Comparison of ENCODE assay signal across 1 cellular context in the genomic region with DNA sequence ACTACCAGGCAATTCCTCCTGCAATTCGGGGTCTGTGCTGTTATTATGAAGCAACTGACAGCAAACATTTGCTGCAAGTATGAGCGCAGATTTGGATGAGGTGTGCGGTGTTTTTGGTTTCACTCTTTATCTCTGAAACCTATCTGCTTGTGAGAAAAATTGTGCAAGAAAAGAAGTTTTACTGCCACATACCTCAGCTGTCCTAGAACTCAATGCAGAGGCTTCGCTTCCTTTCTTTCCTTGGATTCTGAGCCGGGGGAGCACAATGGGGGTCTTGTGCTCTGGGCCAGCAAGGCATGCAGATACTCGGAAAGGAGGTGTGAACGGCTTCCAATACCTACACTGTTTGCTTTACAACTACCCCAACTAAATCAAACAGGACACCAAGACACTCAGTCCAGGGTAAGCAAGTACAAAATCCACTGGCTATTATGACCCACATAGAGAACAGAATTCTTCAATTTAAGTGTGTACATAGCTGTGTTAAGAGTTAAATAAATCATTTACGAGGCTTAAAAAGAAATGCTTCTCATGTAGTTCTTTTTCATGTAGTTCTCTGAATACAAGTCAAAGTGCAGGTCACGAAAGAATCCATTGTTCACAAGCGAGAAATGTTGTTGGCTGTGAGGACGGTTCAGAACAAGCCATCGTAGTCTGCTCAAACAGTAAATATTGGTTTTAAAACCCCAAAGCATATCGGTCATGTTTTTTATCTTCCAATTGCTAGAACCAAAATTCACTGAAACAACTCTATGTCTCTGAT.
TF ChIP-seq lines count a peak whose summit lies in the region.

No MANE protein-coding gene starts in this region.

TF ChIP-seq in HepG2, 621 proteins besides CTCF, POLR2A, EP300 and RAD21 (continued from another document and continues in another):
- TF ChIP-seq, protein P1, sequence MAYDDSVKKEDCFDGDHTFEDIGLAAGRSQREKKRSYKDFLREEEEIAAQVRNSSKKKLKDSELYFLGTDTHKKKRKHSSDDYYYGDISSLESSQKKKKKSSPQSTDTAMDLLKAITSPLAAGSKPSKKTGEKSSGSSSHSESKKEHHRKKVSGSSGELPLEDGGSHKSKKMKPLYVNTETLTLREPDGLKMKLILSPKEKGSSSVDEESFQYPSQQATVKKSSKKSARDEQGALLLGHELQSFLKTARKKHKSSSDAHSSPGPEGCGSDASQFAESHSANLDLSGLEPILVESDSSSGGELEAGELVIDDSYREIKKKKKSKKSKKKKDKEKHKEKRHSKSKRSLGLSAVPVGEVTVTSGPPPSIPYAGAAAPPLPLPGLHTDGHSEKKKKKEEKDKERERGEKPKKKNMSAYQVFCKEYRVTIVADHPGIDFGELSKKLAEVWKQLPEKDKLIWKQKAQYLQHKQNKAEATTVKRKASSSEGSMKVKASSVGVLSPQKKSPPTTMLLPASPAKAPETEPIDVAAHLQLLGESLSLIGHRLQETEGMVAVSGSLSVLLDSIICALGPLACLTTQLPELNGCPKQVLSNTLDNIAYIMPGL (CRISPR knock-in tag; IDR thresholded peaks at IDR 0.05; ENCODE audit: borderline replicate concordance in 1 of 2, low read depth in 1 of 2): peak in 1 of 2 experiments; percentile 53; a peak in 2 of 4 replicates
- TF ChIP-seq POLR2G (IDR thresholded peaks at IDR 0.05; ENCODE audit: low read depth, low read length): peak; percentile 70
- TF ChIP-seq, protein P2, sequence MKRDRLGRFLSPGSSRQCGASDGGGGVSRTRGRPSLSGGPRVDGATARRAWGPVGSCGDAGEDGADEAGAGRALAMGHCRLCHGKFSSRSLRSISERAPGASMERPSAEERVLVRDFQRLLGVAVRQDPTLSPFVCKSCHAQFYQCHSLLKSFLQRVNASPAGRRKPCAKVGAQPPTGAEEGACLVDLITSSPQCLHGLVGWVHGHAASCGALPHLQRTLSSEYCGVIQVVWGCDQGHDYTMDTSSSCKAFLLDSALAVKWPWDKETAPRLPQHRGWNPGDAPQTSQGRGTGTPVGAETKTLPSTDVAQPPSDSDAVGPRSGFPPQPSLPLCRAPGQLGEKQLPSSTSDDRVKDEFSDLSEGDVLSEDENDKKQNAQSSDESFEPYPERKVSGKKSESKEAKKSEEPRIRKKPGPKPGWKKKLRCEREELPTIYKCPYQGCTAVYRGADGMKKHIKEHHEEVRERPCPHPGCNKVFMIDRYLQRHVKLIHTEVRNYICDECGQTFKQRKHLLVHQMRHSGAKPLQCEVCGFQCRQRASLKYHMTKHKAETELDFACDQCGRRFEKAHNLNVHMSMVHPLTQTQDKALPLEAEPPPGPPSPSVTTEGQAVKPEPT (CRISPR knock-in tag; IDR thresholded peaks at IDR 0.05; ENCODE audit: low read depth): no peak
- TF ChIP-seq, protein P3, sequence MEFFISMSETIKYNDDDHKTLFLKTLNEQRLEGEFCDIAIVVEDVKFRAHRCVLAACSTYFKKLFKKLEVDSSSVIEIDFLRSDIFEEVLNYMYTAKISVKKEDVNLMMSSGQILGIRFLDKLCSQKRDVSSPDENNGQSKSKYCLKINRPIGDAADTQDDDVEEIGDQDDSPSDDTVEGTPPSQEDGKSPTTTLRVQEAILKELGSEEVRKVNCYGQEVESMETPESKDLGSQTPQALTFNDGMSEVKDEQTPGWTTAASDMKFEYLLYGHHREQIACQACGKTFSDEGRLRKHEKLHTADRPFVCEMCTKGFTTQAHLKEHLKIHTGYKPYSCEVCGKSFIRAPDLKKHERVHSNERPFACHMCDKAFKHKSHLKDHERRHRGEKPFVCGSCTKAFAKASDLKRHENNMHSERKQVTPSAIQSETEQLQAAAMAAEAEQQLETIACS (CRISPR knock-in tag; IDR thresholded peaks at IDR 0.05): no peak
- no peak; the same call in 1 of the 2 replicates for TF ChIP-seq NFKBIZ (CRISPR knock-in tag; IDR thresholded peaks at IDR 0.05)
- no peak for TF ChIP-seq SMARCC2 (IDR thresholded peaks at IDR 0.05)
- TF ChIP-seq PPARG (CRISPR knock-in tag; conservative IDR thresholded peaks at IDR 0.05): peak; percentile 72
- TF ChIP-seq, protein P4, sequence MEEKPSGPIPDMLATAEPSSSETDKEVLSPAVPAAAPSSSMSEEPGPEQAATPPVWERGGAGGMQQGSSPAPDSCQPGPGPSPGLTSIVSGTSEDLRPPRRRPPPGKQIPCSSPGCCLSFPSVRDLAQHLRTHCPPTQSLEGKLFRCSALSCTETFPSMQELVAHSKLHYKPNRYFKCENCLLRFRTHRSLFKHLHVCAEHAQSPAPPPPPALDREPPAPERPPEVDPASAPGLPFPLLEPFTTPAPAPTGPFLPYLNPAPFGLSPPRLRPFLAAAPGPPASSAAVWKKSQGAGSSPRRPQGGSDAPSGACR (CRISPR knock-in tag; IDR thresholded peaks at IDR 0.05): 0 out of 2 replicates have a peak, but pooled peaks have one; percentile 46
- TF ChIP-seq, protein P5, sequence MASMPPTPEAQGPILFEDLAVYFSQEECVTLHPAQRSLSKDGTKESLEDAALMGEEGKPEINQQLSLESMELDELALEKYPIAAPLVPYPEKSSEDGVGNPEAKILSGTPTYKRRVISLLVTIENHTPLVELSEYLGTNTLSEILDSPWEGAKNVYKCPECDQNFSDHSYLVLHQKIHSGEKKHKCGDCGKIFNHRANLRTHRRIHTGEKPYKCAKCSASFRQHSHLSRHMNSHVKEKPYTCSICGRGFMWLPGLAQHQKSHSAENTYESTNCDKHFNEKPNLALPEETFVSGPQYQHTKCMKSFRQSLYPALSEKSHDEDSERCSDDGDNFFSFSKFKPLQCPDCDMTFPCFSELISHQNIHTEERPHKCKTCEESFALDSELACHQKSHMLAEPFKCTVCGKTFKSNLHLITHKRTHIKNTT (CRISPR knock-in tag; IDR thresholded peaks at IDR 0.05): no peak
- TF ChIP-seq, protein P6, sequence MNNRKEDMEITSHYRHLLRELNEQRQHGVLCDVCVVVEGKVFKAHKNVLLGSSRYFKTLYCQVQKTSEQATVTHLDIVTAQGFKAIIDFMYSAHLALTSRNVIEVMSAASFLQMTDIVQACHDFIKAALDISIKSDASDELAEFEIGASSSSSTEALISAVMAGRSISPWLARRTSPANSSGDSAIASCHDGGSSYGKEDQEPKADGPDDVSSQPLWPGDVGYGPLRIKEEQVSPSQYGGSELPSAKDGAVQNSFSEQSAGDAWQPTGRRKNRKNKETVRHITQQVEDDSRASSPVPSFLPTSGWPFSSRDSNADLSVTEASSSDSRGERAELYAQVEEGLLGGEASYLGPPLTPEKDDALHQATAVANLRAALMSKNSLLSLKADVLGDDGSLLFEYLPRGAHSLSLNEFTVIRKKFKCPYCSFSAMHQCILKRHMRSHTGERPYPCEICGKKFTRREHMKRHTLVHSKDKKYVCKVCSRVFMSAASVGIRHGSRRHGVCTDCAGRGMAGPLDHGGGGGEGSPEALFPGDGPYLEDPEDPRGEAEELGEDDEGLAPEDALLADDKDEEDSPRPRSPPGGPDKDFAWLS (CRISPR knock-in tag; IDR thresholded peaks at IDR 0.05; ENCODE audit: borderline replicate concordance): no peak
- TF ChIP-seq, protein P7, sequence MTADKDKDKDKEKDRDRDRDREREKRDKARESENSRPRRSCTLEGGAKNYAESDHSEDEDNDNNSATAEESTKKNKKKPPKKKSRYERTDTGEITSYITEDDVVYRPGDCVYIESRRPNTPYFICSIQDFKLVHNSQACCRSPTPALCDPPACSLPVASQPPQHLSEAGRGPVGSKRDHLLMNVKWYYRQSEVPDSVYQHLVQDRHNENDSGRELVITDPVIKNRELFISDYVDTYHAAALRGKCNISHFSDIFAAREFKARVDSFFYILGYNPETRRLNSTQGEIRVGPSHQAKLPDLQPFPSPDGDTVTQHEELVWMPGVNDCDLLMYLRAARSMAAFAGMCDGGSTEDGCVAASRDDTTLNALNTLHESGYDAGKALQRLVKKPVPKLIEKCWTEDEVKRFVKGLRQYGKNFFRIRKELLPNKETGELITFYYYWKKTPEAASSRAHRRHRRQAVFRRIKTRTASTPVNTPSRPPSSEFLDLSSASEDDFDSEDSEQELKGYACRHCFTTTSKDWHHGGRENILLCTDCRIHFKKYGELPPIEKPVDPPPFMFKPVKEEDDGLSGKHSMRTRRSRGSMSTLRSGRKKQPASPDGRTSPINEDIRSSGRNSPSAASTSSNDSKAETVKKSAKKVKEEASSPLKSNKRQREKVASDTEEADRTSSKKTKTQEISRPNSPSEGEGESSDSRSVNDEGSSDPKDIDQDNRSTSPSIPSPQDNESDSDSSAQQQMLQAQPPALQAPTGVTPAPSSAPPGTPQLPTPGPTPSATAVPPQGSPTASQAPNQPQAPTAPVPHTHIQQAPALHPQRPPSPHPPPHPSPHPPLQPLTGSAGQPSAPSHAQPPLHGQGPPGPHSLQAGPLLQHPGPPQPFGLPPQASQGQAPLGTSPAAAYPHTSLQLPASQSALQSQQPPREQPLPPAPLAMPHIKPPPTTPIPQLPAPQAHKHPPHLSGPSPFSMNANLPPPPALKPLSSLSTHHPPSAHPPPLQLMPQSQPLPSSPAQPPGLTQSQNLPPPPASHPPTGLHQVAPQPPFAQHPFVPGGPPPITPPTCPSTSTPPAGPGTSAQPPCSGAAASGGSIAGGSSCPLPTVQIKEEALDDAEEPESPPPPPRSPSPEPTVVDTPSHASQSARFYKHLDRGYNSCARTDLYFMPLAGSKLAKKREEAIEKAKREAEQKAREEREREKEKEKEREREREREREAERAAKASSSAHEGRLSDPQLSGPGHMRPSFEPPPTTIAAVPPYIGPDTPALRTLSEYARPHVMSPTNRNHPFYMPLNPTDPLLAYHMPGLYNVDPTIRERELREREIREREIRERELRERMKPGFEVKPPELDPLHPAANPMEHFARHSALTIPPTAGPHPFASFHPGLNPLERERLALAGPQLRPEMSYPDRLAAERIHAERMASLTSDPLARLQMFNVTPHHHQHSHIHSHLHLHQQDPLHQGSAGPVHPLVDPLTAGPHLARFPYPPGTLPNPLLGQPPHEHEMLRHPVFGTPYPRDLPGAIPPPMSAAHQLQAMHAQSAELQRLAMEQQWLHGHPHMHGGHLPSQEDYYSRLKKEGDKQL (CRISPR knock-in tag; IDR thresholded peaks at IDR 0.05; ENCODE audit: low read depth): peak; percentile 80; the same call in 1 of the 2 replicates
- no peak for TF ChIP-seq ZFP62 (CRISPR knock-in tag; IDR thresholded peaks at IDR 0.05)
- no peak for TF ChIP-seq ELF4 (CRISPR knock-in tag; IDR thresholded peaks at IDR 0.05; ENCODE audit: borderline replicate concordance)
- peak; percentile 59 for TF ChIP-seq RXRB (CRISPR knock-in tag; IDR thresholded peaks at IDR 0.05; ENCODE audit: borderline replicate concordance)
- TF ChIP-seq, protein P8, sequence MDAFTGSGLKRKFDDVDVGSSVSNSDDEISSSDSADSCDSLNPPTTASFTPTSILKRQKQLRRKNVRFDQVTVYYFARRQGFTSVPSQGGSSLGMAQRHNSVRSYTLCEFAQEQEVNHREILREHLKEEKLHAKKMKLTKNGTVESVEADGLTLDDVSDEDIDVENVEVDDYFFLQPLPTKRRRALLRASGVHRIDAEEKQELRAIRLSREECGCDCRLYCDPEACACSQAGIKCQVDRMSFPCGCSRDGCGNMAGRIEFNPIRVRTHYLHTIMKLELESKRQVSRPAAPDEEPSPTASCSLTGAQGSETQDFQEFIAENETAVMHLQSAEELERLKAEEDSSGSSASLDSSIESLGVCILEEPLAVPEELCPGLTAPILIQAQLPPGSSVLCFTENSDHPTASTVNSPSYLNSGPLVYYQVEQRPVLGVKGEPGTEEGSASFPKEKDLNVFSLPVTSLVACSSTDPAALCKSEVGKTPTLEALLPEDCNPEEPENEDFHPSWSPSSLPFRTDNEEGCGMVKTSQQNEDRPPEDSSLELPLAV (CRISPR knock-in tag; conservative IDR thresholded peaks at IDR 0.05; ENCODE audit: low read depth): no peak
- TF ChIP-seq, protein P9, sequence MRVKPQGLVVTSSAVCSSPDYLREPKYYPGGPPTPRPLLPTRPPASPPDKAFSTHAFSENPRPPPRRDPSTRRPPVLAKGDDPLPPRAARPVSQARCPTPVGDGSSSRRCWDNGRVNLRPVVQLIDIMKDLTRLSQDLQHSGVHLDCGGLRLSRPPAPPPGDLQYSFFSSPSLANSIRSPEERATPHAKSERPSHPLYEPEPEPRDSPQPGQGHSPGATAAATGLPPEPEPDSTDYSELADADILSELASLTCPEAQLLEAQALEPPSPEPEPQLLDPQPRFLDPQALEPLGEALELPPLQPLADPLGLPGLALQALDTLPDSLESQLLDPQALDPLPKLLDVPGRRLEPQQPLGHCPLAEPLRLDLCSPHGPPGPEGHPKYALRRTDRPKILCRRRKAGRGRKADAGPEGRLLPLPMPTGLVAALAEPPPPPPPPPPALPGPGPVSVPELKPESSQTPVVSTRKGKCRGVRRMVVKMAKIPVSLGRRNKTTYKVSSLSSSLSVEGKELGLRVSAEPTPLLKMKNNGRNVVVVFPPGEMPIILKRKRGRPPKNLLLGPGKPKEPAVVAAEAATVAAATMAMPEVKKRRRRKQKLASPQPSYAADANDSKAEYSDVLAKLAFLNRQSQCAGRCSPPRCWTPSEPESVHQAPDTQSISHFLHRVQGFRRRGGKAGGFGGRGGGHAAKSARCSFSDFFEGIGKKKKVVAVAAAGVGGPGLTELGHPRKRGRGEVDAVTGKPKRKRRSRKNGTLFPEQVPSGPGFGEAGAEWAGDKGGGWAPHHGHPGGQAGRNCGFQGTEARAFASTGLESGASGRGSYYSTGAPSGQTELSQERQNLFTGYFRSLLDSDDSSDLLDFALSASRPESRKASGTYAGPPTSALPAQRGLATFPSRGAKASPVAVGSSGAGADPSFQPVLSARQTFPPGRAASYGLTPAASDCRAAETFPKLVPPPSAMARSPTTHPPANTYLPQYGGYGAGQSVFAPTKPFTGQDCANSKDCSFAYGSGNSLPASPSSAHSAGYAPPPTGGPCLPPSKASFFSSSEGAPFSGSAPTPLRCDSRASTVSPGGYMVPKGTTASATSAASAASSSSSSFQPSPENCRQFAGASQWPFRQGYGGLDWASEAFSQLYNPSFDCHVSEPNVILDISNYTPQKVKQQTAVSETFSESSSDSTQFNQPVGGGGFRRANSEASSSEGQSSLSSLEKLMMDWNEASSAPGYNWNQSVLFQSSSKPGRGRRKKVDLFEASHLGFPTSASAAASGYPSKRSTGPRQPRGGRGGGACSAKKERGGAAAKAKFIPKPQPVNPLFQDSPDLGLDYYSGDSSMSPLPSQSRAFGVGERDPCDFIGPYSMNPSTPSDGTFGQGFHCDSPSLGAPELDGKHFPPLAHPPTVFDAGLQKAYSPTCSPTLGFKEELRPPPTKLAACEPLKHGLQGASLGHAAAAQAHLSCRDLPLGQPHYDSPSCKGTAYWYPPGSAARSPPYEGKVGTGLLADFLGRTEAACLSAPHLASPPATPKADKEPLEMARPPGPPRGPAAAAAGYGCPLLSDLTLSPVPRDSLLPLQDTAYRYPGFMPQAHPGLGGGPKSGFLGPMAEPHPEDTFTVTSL (CRISPR knock-in tag; IDR thresholded peaks at IDR 0.05; ENCODE audit: borderline replicate concordance): peak; percentile 49; the same call in 1 of the 2 replicates
- no peak for TF ChIP-seq ZNF230 (CRISPR knock-in tag; IDR thresholded peaks at IDR 0.05)
- no peak for TF ChIP-seq BHLHE40 (IDR thresholded peaks at IDR 0.05; ENCODE audit: low read length)
- peak; percentile 84 for TF ChIP-seq NR2F6 (IDR thresholded peaks at IDR 0.05)
- TF ChIP-seq NR2F6 (CRISPR knock-in tag; IDR thresholded peaks at IDR 0.05): peak; percentile 50
- peak; percentile 24 for TF ChIP-seq TARDBP (CRISPR knock-in tag; IDR thresholded peaks at IDR 0.05)
- 0 out of 2 replicates have a peak, but pooled peaks have one; percentile 29 for TF ChIP-seq ZSCAN21 (CRISPR knock-in tag; IDR thresholded peaks at IDR 0.05; ENCODE audit: borderline replicate concordance)
- 0 out of 2 replicates have a peak, but pooled peaks have one; percentile 31 for TF ChIP-seq ZNF564 (CRISPR knock-in tag; IDR thresholded peaks at IDR 0.05)
- 0 out of 2 replicates have a peak, but pooled peaks have one; percentile 54 for TF ChIP-seq TOE1 (CRISPR knock-in tag; IDR thresholded peaks at IDR 0.05)
- TF ChIP-seq FOXA3 (CRISPR knock-in tag; IDR thresholded peaks at IDR 0.05): peak; percentile 62
- peak; percentile 57; the same call in 1 of the 2 replicates for TF ChIP-seq SIN3A (IDR thresholded peaks at IDR 0.05; ENCODE audit: borderline replicate concordance, low read depth, low read length)
- TF ChIP-seq ZFP90 (CRISPR knock-in tag; IDR thresholded peaks at IDR 0.05; ENCODE audit: borderline replicate concordance): peak; percentile 66; the same call in 1 of the 2 replicates
